13 cellular contexts compared by ENCODE assay signal in genomic region chr3:197216169-197216860, GRCh38.
A peak's percentile ranks its signal among the peaks of the same experiment; 100 is the strongest.
DNase-seq lines count a peak whose midpoint lies in the region; ATAC-seq, FAIRE-seq and TF ChIP-seq lines count a peak whose summit lies in the region.
"Had no signal": no experiment of that assay in that cellular context is flagged by ENCODE, and none has a peak within 500 bp of the region (broad histone marks: within the 10 kb centered on the region; RNA-seq: fewer than 3 reads in every experiment).

No MANE protein-coding gene starts in this region.

- DNase-seq in AG04449 (ENCODE audit: low read depth, low spot score): peak; percentile 10
- DNase-seq in LHCN-M2 (ENCODE audit: low read depth): peak; percentile 78
- peak; percentile 62 for DNase-seq in choroid plexus epithelial cell (ENCODE audit: low read depth)
- DNase-seq in lung microvascular endothelial cell (ENCODE audit: low read depth in 2 of 2): peak; percentile 39 to 75
- DNase-seq in NCI-H2227 (lab: John Stamatoyannopoulos, UW; ENCODE audit: unreplicated experiment): no peak
- no peak for DNase-seq in HepG2 (ENCODE audit: low spot score)
- DNase-seq: NCI-H2107; PC-9; stimulated activated CD4-positive, alpha-beta T cell treated with anti-CD3 and anti-CD28 coated beads, Interleukin-4, amount 100 ng/mL, for 1 hour had no signal

- no peaks in the 10 kb centered on the region for H3K9me3 ChIP-seq in HepG2 (ENCODE audit: low read length)

- ATAC-seq in GM19463 (IDR thresholded peaks at IDR 0.05; ENCODE audit: unreplicated experiment) (no peak), HepG2 (no peak), HG02798 (IDR thresholded peaks at IDR 0.05; ENCODE audit: poor library complexity, unreplicated experiment) (no peak)
- ATAC-seq: natural killer cell treated with Interleukin-12 subunit alpha and Interleukin-12 subunit beta and Interleukin-15 and Interleukin-18, amount 100 ng/mL, for 72 hours had no signal

- H3K79me2 ChIP-seq in HepG2 (ENCODE audit: insufficient read depth, low read length): peaks cover 96% of the 10 kb centered on the region

- TF ChIP-seq POLR2A in HepG2 (IDR thresholded peaks at IDR 0.05; ENCODE audit: insufficient read depth in 1 of 2, low read depth in 2 of 2, low read length in 2 of 2): no peak

- POLR2A ChIA-PET in AG04449 (lab: Yijun Ruan, JAX) (no interaction called here), HepG2 (lab: Yijun Ruan, JAX) (no interaction called here)

- no peak overlapping the region for H2AFZ ChIP-seq in HepG2 (ENCODE audit: low read length)
- H2AFZ ChIP-seq: PC-9 had no signal

- TF ChIP-seq CTCF in AG04449 (IDR thresholded peaks at IDR 0.05; ENCODE audit: insufficient read depth, low read length, missing control alignments) (no peak), choroid plexus epithelial cell (conservative IDR thresholded peaks at IDR 0.05; ENCODE audit: low read depth, low read length) (peak; percentile 8), HepG2 (CRISPR knock-in tag; IDR thresholded peaks at IDR 0.05) (no peak)

- FAIRE-seq in HepG2 (lab: Jason Lieb, UNC): no peak

- BruUV-seq in HepG2 (replicated peaks; lab: Mats Ljungman, UMichigan): no TSS peak

- H3K9ac ChIP-seq in HepG2 (ENCODE audit: insufficient read depth, low read depth, low read length): no peak overlapping the region
- H3K9ac ChIP-seq: BLaER1 had no signal

- in situ Hi-C loops in HepG2 (cut with HindIII; ENCODE audit: extremely low pct_ligation_motif_present, low pct_unique_long_range_greater_than_20kb): no loop called here

- no peaks in the 10 kb centered on the region; a peak in 2 of 5 replicates for H3K36me3 ChIP-seq in HepG2 (replicated peaks in 1 of 2; ENCODE audit: control insufficient read depth in 1 of 2, insufficient read depth in 2 of 2, low read length in 2 of 2)

- intact Hi-C loops in HepG2 (cut with micrococcal nuclease; ENCODE audit: unreplicated experiment): no loop called here

- peaks cover 3% of the 10 kb centered on the region for H4K20me1 ChIP-seq in HepG2 (ENCODE audit: insufficient read depth, low read length)

- H3K27ac ChIP-seq in HepG2 (ENCODE audit: extremely low read length, insufficient read depth, low read length): no peak overlapping the region
- H3K27ac ChIP-seq: BLaER1 had no signal

- H3K4me2 ChIP-seq in HepG2 (ENCODE audit: low read depth, low read length): no peak overlapping the region
- H3K4me2 ChIP-seq: BLaER1, PC-9 had no signal

- no peak for TF ChIP-seq EP300 in HepG2 (IDR thresholded peaks at IDR 0.05; ENCODE audit: low read depth in 2 of 2, low read length in 2 of 2)
- TF ChIP-seq EP300 in HepG2 (CRISPR knock-in tag; IDR thresholded peaks at IDR 0.05; ENCODE audit: borderline replicate concordance): no peak

- CTCF ChIA-PET in AG04449 (lab: Yijun Ruan, JAX) (interaction anchor here (2.2 kb wide), 1 partner anchor 294 kb away, joined by 8 read pairs; no protein-coding TSS in a partner anchor), HepG2 (lab: Yijun Ruan, JAX; ENCODE audit: low intra/inter-chr PET ratio, low total read pairs) (no interaction called here)

- WGBS in HepG2 (ENCODE audit: low lambda C conversion rate): 95% methylated on average over 5 of the region's 5 CpGs

- H3K4me1 ChIP-seq in HepG2 (ENCODE audit: insufficient read depth, low read length): peaks cover 5% of the 10 kb centered on the region

- no peak overlapping the region for H3K4me3 ChIP-seq in AG04449 (ENCODE audit: low read depth, low read length)
- H3K4me3 ChIP-seq in choroid plexus epithelial cell (ENCODE audit: low read depth, low read length): no peak overlapping the region
- no peak overlapping the region for H3K4me3 ChIP-seq in HepG2 (replicated peaks in 1 of 3; ENCODE audit: insufficient read depth in 1 of 3, low read depth in 2 of 3, low read length in 3 of 3)
- H3K4me3 ChIP-seq: BLaER1, PC-9 had no signal

- no peak for TF ChIP-seq RAD21 in HepG2 (CRISPR knock-in tag; IDR thresholded peaks at IDR 0.05)

- H3K27me3 ChIP-seq in HepG2 (ENCODE audit: control insufficient read depth in 1 of 2, insufficient read depth in 2 of 2, low read length in 2 of 2): no peaks in the 10 kb centered on the region
- H3K27me3 ChIP-seq: BLaER1 had no signal

TF ChIP-seq in HepG2, 621 proteins besides CTCF, POLR2A, EP300 and RAD21:
- TF ChIP-seq HDAC2 (CRISPR knock-in tag; IDR thresholded peaks at IDR 0.05) (no peak), ZNF335 (CRISPR knock-in tag; IDR thresholded peaks at IDR 0.05) (no peak), FUBP1 (CRISPR knock-in tag; IDR thresholded peaks at IDR 0.05; ENCODE audit: borderline replicate concordance) (no peak), ZNF768 (CRISPR knock-in tag; IDR thresholded peaks at IDR 0.05) (no peak)
TF ChIP-seq in HepG2: peak in this region for 0.

Comparison
In these comparisons a context has a peak if more than half of its experiments do, and no peak if none do; other contexts are left out.
1. DNase-seq: peak in AG04449 (single experiment), LHCN-M2 (single experiment), choroid plexus epithelial cell (single experiment) and lung microvascular endothelial cell (2 of 2); none in NCI-H2227 (single experiment) and HepG2 (single experiment).